18 cellular contexts compared by ENCODE assay signal in the genomic region with DNA sequence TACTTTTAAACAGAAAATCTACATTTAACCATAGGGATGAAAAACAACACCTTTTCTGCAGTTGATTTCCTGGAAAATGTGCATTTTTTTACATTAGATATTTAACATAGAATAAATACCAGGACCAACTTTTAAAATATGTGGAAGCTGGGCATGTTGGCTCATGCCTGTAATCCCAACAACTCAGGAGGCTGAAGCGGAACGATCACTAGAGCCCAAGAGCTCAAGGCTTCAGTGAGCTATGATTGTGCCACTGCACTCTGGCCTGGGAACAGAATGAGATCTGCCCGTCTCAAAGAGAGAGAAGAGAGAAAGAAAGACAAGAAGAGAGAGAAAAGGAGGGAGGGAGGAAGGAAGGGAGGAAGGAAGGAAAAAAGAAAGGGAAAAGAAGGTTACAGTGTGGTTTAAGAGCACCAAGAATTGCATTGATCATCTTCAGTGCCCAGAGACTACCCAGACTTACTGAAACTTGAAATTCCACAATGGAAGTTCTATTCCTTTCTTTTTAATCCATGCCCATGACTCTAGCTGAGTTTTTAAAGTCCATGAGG.
DNase-seq lines count a peak whose midpoint lies in the region; ATAC-seq, FAIRE-seq and TF ChIP-seq lines count a peak whose summit lies in the region.
"Had no signal": no experiment of that assay in that cellular context is flagged by ENCODE, and none has a peak within 500 bp of the region (broad histone marks: within the 10 kb centered on the region; RNA-seq: fewer than 3 reads in every experiment).

No MANE protein-coding gene starts in this region.

- TF ChIP-seq POLR2A in IMR-90 (IDR thresholded peaks at IDR 0.05; ENCODE audit: low read depth, low read length) (no peak), H1 (IDR thresholded peaks at IDR 0.05; ENCODE audit: control extremely low read depth in 1 of 2, low read depth in 2 of 2, low read length in 2 of 2) (no peak)

- H2BK120ac ChIP-seq in IMR-90 (ENCODE audit: low read depth, low read length) (no peak overlapping the region), H1 (replicated peaks; ENCODE audit: low read depth, low read length) (no peak overlapping the region), mesenchymal stem cell (ENCODE audit: low read depth, low read length) (no peak overlapping the region)

- no peak overlapping the region for H3K4me3 ChIP-seq in IMR-90 (ENCODE audit: insufficient read depth, low read depth, low read length)
- no peak overlapping the region for H3K4me3 ChIP-seq in H1 (ENCODE audit: extremely low read depth in 1 of 4, insufficient read depth in 2 of 4, low read depth in 3 of 4, low read length in 4 of 4)
- H3K4me3 ChIP-seq in mesenchymal stem cell (ENCODE audit: insufficient read depth in 1 of 2, low read depth in 1 of 2, low read length in 2 of 2) = no peak overlapping the region
- H3K4me3 ChIP-seq: BLaER1 treated with 17β-estradiol and CSF1 and Interleukin-3, amounts not matched to agents 10 nM and 100 nM had no signal

- no peak overlapping the region for H4K91ac ChIP-seq in IMR-90 (ENCODE audit: insufficient read depth, low read depth, low read length)
- H4K91ac ChIP-seq in H1 (replicated peaks; ENCODE audit: insufficient read length, low read length) = no peak overlapping the region
- H4K91ac ChIP-seq in mesenchymal stem cell (ENCODE audit: low read length) = no peak overlapping the region

- peak overlapping the region; percentile 35; the same call in 1 of the 2 replicates for H2BK20ac ChIP-seq in IMR-90 (ENCODE audit: low read depth, low read length)
- no peak overlapping the region for H2BK20ac ChIP-seq in H1 (ENCODE audit: low read length)

- BruUV-seq in IMR-90 (replicated peaks; lab: Mats Ljungman, UMichigan) = no TSS peak

- H2BK5ac ChIP-seq in IMR-90 (ENCODE audit: low read depth, low read length, poor library complexity, severe bottlenecking) (no peak overlapping the region), H1 (ENCODE audit: low read depth, low read length) (no peak overlapping the region), mesenchymal stem cell (ENCODE audit: low read depth, low read length, poor library complexity, severe bottlenecking) (no peak overlapping the region)

- H3K9me3 ChIP-seq in IMR-90 (ENCODE audit: control insufficient read depth, insufficient read depth, low read length) (no peaks in the 10 kb centered on the region), H1 (ENCODE audit: insufficient read depth in 2 of 2, low read depth in 1 of 2, low read length in 1 of 2) (peaks cover 0 to 4% of the 10 kb centered on the region in 2 experiments; a peak in 2 of 4 replicates), mesenchymal stem cell (ENCODE audit: control insufficient read depth, low read length) (no peaks in the 10 kb centered on the region)

- TF ChIP-seq CTCF in IMR-90 (conservative IDR thresholded peaks at IDR 0.05; ENCODE audit: low read depth, low read length) (no peak), H1 (IDR thresholded peaks at IDR 0.05; ENCODE audit: control extremely low read depth in 1 of 3, insufficient read depth in 1 of 3, low read depth in 1 of 3, low read length in 3 of 3) (no peak)

- intact Hi-C loops in IMR-90 (cut with micrococcal nuclease) = no loop called here

- H3K56ac ChIP-seq in IMR-90 (ENCODE audit: extremely low read depth, insufficient read depth, low read length) = no peak overlapping the region
- no peak overlapping the region for H3K56ac ChIP-seq in H1 (replicated peaks; ENCODE audit: insufficient read length, low read depth, low read length)

- H3K4ac ChIP-seq in IMR-90 (ENCODE audit: low read depth, low read length) (no peak overlapping the region), H1 (replicated peaks; ENCODE audit: insufficient read length, low read depth, low read length) (no peak overlapping the region), mesenchymal stem cell (ENCODE audit: low read depth in 1 of 2, low read length in 2 of 2) (no peak overlapping the region)

- no peaks in the 10 kb centered on the region for H3K9me1 ChIP-seq in IMR-90 (ENCODE audit: insufficient read depth, low read length)

- POLR2A ChIA-PET in IMR-90 (lab: Charles Lee; ENCODE audit: unreplicated experiment) (interaction anchor here (0.7 kb wide), 1 partner anchor 292 kb away, joined by 4 read pairs; no protein-coding TSS in a partner anchor), H1 (lab: Charles Lee; ENCODE audit: partially characterized antibody) (interaction anchor here (0.7 kb wide), 1 partner anchor 37 kb away, joined by 3 read pairs; no protein-coding TSS in a partner anchor)

- WGBS in IMR-90 (ENCODE audit: extremely low coverage in 2 of 2, insufficient read length in 1 of 2), 2 experiments = 57% methylated on average over 1 of the region's 3 CpGs; no CpG with 5 or more reads in 1 of the 2 experiments
- 88% methylated on average over 3 of the region's 3 CpGs; no CpG with 5 or more reads in 1 of the 2 experiments for WGBS in H1 (ENCODE audit: extremely low coverage in 1 of 2, insufficient coverage in 1 of 2, insufficient read length in 1 of 2, insufficient replicate concordance in 2 of 2, low coverage in 1 of 2, low lambda C conversion rate in 2 of 2, missing lambda C conversion rate in 1 of 2), 2 experiments
- WGBS in mesenchymal stem cell = 92% methylated on average over 3 of the region's 3 CpGs

- H2AFZ ChIP-seq in IMR-90 (replicated peaks; ENCODE audit: low read length, poor library complexity) (no peak overlapping the region), H1 (ENCODE audit: low read length) (0 out of 2 replicates have a peak overlapping the region, but pooled peaks have one; percentile 75), mesenchymal stem cell (ENCODE audit: low read depth, low read length) (no peak overlapping the region)

- H2BK12ac ChIP-seq in H1 (ENCODE audit: low read depth, low read length) (no peak overlapping the region), mesenchymal stem cell (ENCODE audit: low read length in 2 of 2) (no peak overlapping the region)

- H2AK9ac ChIP-seq in IMR-90 (replicated peaks; ENCODE audit: low read depth, low read length, poor library complexity) = no peak overlapping the region

- no peak for TF ChIP-seq RAD21 in IMR-90 (IDR thresholded peaks at IDR 0.05; ENCODE audit: low read length)
- TF ChIP-seq RAD21 in H1 (IDR thresholded peaks at IDR 0.05 in 1 of 2, conservative IDR thresholded peaks at IDR 0.05 in 1 of 2; ENCODE audit: low read depth in 2 of 2, low read length in 2 of 2) = no peak

- H3K9ac ChIP-seq in IMR-90 (ENCODE audit: low read depth, low read length) = no peak overlapping the region
- H3K9ac ChIP-seq in H1 (replicated peaks in 1 of 4; ENCODE audit: extremely low read depth in 1 of 4, low read depth in 3 of 4, low read length in 3 of 4) = no peak overlapping the region
- H3K9ac ChIP-seq in mesenchymal stem cell (ENCODE audit: low read length) = no peak overlapping the region
- H3K9ac ChIP-seq: BLaER1 treated with 17β-estradiol and CSF1 and Interleukin-3, amounts not matched to agents 10 nM and 100 nM had no signal

- H3K23me2 ChIP-seq in H1 (ENCODE audit: low read depth, low read length) = no peaks in the 10 kb centered on the region

- no peak overlapping the region; the same call in 2 of the 3 replicates for H2BK15ac ChIP-seq in IMR-90 (ENCODE audit: low read depth, low read length)
- H2BK15ac ChIP-seq in H1 (ENCODE audit: low read length) = no peak overlapping the region
- H2BK15ac ChIP-seq in mesenchymal stem cell (ENCODE audit: low read depth, poor library complexity, severe bottlenecking) = no peak overlapping the region

- H3K36me3 ChIP-seq in IMR-90 (ENCODE audit: control insufficient read depth, insufficient read depth, low read length) (no peaks in the 10 kb centered on the region), H1 (ENCODE audit: control insufficient read depth in 2 of 4, insufficient read depth in 4 of 4, low read length in 3 of 4) (no peaks in the 10 kb centered on the region; a peak in 1 of 8 replicates), mesenchymal stem cell (ENCODE audit: control insufficient read depth in 1 of 2, insufficient read depth in 2 of 2, low read depth in 1 of 2, low read length in 2 of 2) (no peaks in the 10 kb centered on the region)
- H3K36me3 ChIP-seq: BLaER1 treated with 17β-estradiol and CSF1 and Interleukin-3, amounts not matched to agents 10 nM and 100 nM had no signal

- no peak for FAIRE-seq in H1 (lab: Jason Lieb, UNC)
- FAIRE-seq: HTR-8/SVneo had no signal

- H3K4me2 ChIP-seq in IMR-90 (ENCODE audit: low read depth, low read length) (no peak overlapping the region), H1 (ENCODE audit: insufficient read depth in 1 of 2, low read depth in 2 of 2, low read length in 2 of 2) (no peak overlapping the region), mesenchymal stem cell (ENCODE audit: low read length, poor library complexity, severe bottlenecking) (no peak overlapping the region)
- H3K4me2 ChIP-seq: BLaER1 treated with 17β-estradiol and CSF1 and Interleukin-3, amounts not matched to agents 10 nM and 100 nM had no signal

- no peaks in the 10 kb centered on the region for H3K79me2 ChIP-seq in H1 (ENCODE audit: control insufficient read depth in 1 of 2, insufficient read depth in 2 of 2, low read length in 2 of 2)

- peak overlapping the region; percentile 91 for H3K18ac ChIP-seq in IMR-90 (ENCODE audit: low read depth, low read length)
- H3K18ac ChIP-seq in H1 (ENCODE audit: extremely low read depth, low read length) = no peak overlapping the region; the same call in 1 of the 2 replicates
- no peak overlapping the region for H3K18ac ChIP-seq in mesenchymal stem cell (ENCODE audit: low read depth in 1 of 2, low read length in 2 of 2)

- H3K23ac ChIP-seq in IMR-90 (ENCODE audit: low read depth, low read length) (no peak overlapping the region), H1 (ENCODE audit: insufficient read length) (no peak overlapping the region), mesenchymal stem cell (ENCODE audit: low read length in 2 of 2) (no peak overlapping the region)

- no peaks in the 10 kb centered on the region for H3K4me1 ChIP-seq in IMR-90 (ENCODE audit: control insufficient read depth, insufficient read depth, low read length)
- H3K4me1 ChIP-seq in H1 (replicated peaks in 1 of 4; ENCODE audit: control insufficient read depth in 3 of 4, insufficient read depth in 4 of 4, low read length in 3 of 4) = no peaks in the 10 kb centered on the region
- H3K4me1 ChIP-seq in mesenchymal stem cell (ENCODE audit: control insufficient read depth, insufficient read depth, low read depth, low read length) = no peaks in the 10 kb centered on the region
- H3K4me1 ChIP-seq: BLaER1 treated with 17β-estradiol and CSF1 and Interleukin-3, amounts not matched to agents 10 nM and 100 nM had no signal

- in situ Hi-C loops in IMR-90 (cut with MboI; ENCODE audit: low sequenced_read_pairs) = no loop called here

- H3K79me1 ChIP-seq in IMR-90 (ENCODE audit: low read depth in 1 of 2, low read length in 2 of 2) (no peaks in the 10 kb centered on the region), H1 (ENCODE audit: low read depth, low read length) (no peaks in the 10 kb centered on the region), mesenchymal stem cell (replicated peaks; ENCODE audit: low read length, poor library complexity, severe bottlenecking) (no peaks in the 10 kb centered on the region)

- H3K14ac ChIP-seq in IMR-90 (replicated peaks; ENCODE audit: low read depth, low read length) = no peak overlapping the region
- no peak overlapping the region for H3K14ac ChIP-seq in H1 (ENCODE audit: insufficient read length)
- H3K14ac ChIP-seq in mesenchymal stem cell (ENCODE audit: low read length in 2 of 2) = no peak overlapping the region

- H4K5ac ChIP-seq in IMR-90 (ENCODE audit: low read depth, low read length) = 0 out of 2 replicates have a peak overlapping the region, but pooled peaks have one; percentile 16
- no peak overlapping the region for H4K5ac ChIP-seq in H1 (ENCODE audit: insufficient read length, low read depth, low read length)

- DNase-seq in DMS79 treated with DMSO at 0.1 percent for 48 hours (lab: John Stamatoyannopoulos, UW) = peak; percentile 37
- no peak for DNase-seq in IMR-90
- DNase-seq in H1 (ENCODE audit: low read depth in 1 of 2, low spot score in 2 of 2) = no peak
- DNase-seq in mesenchymal stem cell = no peak
- DNase-seq in stimulated activated naive CD4-positive, alpha-beta T cell treated with Interleukin-2 at 50 U/mL for 16 hours (lab: John Stamatoyannopoulos, UW) = no peak
- no peak for DNase-seq in mesenteric fat pad (ENCODE audit: low spot score)
- DNase-seq: CD8-positive, alpha-beta memory T cell; DMS53; H9; NCI-H1092 treated with DMSO at 0.1 percent for 48 hours; NCI-H2081; NCI-H524 treated with DMSO at 0.1 percent for 48 hours; PC-3; RPMI8226; SIG-M5 had no signal

- CTCF ChIA-PET in IMR-90 (lab: Yijun Ruan, JAX) (interaction anchor here (0.7 to 1.0 kb wide), 2 partner anchors 23 to 81 kb away, joined by 3 read pairs; no protein-coding TSS in a partner anchor), H1 (lab: Charles Lee; ENCODE audit: partially characterized antibody) (interaction anchor here (0.6 to 0.9 kb wide), 3 partner anchors 22 to 1006 kb away, joined by 3 to 4 read pairs (median 3); no protein-coding TSS in a partner anchor)

- H2AK5ac ChIP-seq in IMR-90 (ENCODE audit: low read depth, low read length) (no peak overlapping the region), H1 (ENCODE audit: low read depth, low read length) (no peak overlapping the region), mesenchymal stem cell (ENCODE audit: low read length, severe bottlenecking) (no peak overlapping the region)

- H3K27me3 ChIP-seq in IMR-90 (ENCODE audit: control insufficient read depth, insufficient read depth, low read length) (peaks cover 4% of the 10 kb centered on the region), H1 (replicated peaks in 1 of 4; ENCODE audit: control insufficient read depth in 3 of 4, extremely low read depth in 1 of 4, insufficient read depth in 3 of 4, low read length in 3 of 4) (no peaks in the 10 kb centered on the region), mesenchymal stem cell (ENCODE audit: control insufficient read depth in 1 of 2, insufficient read depth in 1 of 2, low read length in 2 of 2) (no peaks in the 10 kb centered on the region)
- H3K27me3 ChIP-seq: BLaER1 treated with 17β-estradiol and CSF1 and Interleukin-3, amounts not matched to agents 10 nM and 100 nM had no signal

- H4K8ac ChIP-seq in IMR-90 (ENCODE audit: low read depth in 2 of 2, low read length in 2 of 2) (peak overlapping the region in 1 of 2 experiments; percentile 10; a peak in 1 of 4 replicates), H1 (ENCODE audit: extremely low read depth, insufficient read depth, low read length) (no peak overlapping the region), mesenchymal stem cell (ENCODE audit: low read length) (no peak overlapping the region)

- H4K20me1 ChIP-seq in IMR-90 (ENCODE audit: insufficient read depth, low read length) (no peaks in the 10 kb centered on the region), H1 (replicated peaks in 1 of 2; ENCODE audit: control insufficient read depth in 1 of 2, insufficient read depth in 2 of 2, low read length in 2 of 2) (no peaks in the 10 kb centered on the region)
- H4K20me1 ChIP-seq: BLaER1 treated with 17β-estradiol and CSF1 and Interleukin-3, amounts not matched to agents 10 nM and 100 nM had no signal

- no peak for TF ChIP-seq EP300 in H1 (IDR thresholded peaks at IDR 0.05; ENCODE audit: borderline replicate concordance in 1 of 2, low read depth in 2 of 2, low read length in 2 of 2)

- H3K27ac ChIP-seq in IMR-90 (ENCODE audit: insufficient read depth, low read length) (no peak overlapping the region), H1 (ENCODE audit: low read depth, low read length) (no peak overlapping the region), mesenchymal stem cell (ENCODE audit: low read length, poor library complexity, severe bottlenecking) (peak overlapping the region; percentile 25)
- H3K27ac ChIP-seq: BLaER1 treated with 17β-estradiol and CSF1 and Interleukin-3, amounts not matched to agents 10 nM and 100 nM had no signal

- no peak for ATAC-seq in IMR-90 (ENCODE audit: low read depth)
- ATAC-seq in GM18519 (IDR thresholded peaks at IDR 0.05; ENCODE audit: low FRiP score, unreplicated experiment) = no peak
- ATAC-seq: PC-3 had no signal

- dilution Hi-C loops in IMR-90 (cut with HindIII; ENCODE audit: low sequenced_read_pairs, unreplicated experiment) = no loop called here
